In the genomic region with DNA sequence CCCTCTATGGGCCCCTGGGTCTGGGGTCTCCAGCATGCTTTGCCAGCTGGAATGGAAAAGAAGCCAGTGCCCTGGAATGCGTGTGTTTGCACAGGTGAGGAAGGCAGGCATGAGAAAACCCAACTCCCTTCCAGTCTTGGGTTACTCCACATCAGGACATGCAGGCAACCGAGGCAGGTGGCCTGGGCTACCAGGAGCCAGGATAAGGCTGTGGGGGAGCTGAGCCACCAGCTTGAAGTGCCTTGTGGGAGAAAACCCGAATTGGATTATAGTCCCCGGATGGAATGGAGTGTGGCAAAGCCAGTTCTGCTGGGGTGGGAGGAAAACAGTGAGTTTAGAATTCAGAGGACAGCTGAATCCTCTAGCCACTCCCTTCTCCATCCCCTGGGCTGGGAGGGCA, we compare ENCODE assay signal across 9 cellular contexts. TPM values are rescaled to one million over a fixed set of nuclear protein-coding genes. Genes with fewer than 3 reads are reported as not detected.
DNase-seq lines count a peak whose midpoint lies in the region; ATAC-seq, FAIRE-seq and TF ChIP-seq lines count a peak whose summit lies in the region.
"Had no signal": no experiment of that assay in that cellular context is flagged by ENCODE, and none has a peak within 500 bp of the region (broad histone marks: within the 10 kb centered on the region; RNA-seq: fewer than 3 reads in every experiment).

No MANE protein-coding gene starts in this region.

- FAIRE-seq in GM12878 (lab: Jason Lieb, UNC), result no peak

- H3K4me3 ChIP-seq in BE2C (ENCODE audit: low read depth, low read length) (no peak overlapping the region), HCT116 (replicated peaks in 1 of 2; ENCODE audit: low read depth in 1 of 2, low read length in 2 of 2) (no peak overlapping the region), GM12878 (no peak overlapping the region), left lung (no peak overlapping the region)
- H3K4me3 ChIP-seq in CD8-positive, alpha-beta T cell (ENCODE audit: low read depth, low read length), result no peak overlapping the region

- RAD21 ChIA-PET in HCT116 (lab: Charles Lee; ENCODE audit: low non-redundant PET in 1 of 2, low total read pairs in 2 of 2, uncharacterized antibody in 2 of 2, unreplicated experiment in 2 of 2) (interaction anchor here in 1 of 2 experiments (0.7 kb wide), 1 partner anchor 279 kb away, joined by 3 read pairs; no protein-coding TSS in a partner anchor), GM12878 (lab: Charles Lee; ENCODE audit: unreplicated experiment) (interaction anchor here (0.5 to 1.2 kb wide), 3 partner anchors 56 to 69 kb away, joined by 3 read pairs; no protein-coding TSS in a partner anchor)

- H3K27ac ChIP-seq in HCT116 (ENCODE audit: low read depth, low read length), result no peak overlapping the region
- no peak overlapping the region for H3K27ac ChIP-seq in GM12878 (ENCODE audit: control insufficient read depth, insufficient read depth)
- H3K27ac ChIP-seq in left lung, result no peak overlapping the region
- H3K27ac ChIP-seq in CD8-positive, alpha-beta T cell (ENCODE audit: low read depth, low read length), result no peak overlapping the region

- H3K36me3 ChIP-seq in BE2C (no peaks in the 10 kb centered on the region; the same call in 1 of the 2 replicates), HCT116 (ENCODE audit: control insufficient read depth in 1 of 2, insufficient read depth in 2 of 2, low read length in 2 of 2) (no peaks in the 10 kb centered on the region), GM12878 (ENCODE audit: control insufficient read depth in 2 of 2, insufficient read depth in 2 of 2, low read length in 1 of 2) (no peaks in the 10 kb centered on the region), left lung (no peaks in the 10 kb centered on the region)
- no peaks in the 10 kb centered on the region for H3K36me3 ChIP-seq in CD8-positive, alpha-beta T cell (ENCODE audit: insufficient read depth, low read length)

- SMC1A ChIA-PET in GM12878 (lab: Charles Lee; ENCODE audit: uncharacterized antibody, unreplicated experiment), result interaction anchor here (1.2 to 1.4 kb wide), 2 partner anchors 14 to 41 kb away, joined by 4 read pairs; no protein-coding TSS in a partner anchor

- peak; percentile 90 for DNase-seq in BE2C
- DNase-seq in HCT116 (ENCODE audit: low read depth, low spot score), result peak; percentile 87
- peak; percentile 78 for DNase-seq in NCI-H345 treated with DMSO at 0.1 percent for 48 hours (lab: John Stamatoyannopoulos, UW; ENCODE audit: unreplicated experiment)
- DNase-seq in GM12878 (ENCODE audit: low read depth, low spot score), result no peak
- DNase-seq in left lung, result no peak
- DNase-seq in cortex of kidney (lab: John Stamatoyannopoulos, UW), result no peak
- no peak for DNase-seq in CD8-positive, alpha-beta T cell

- H3K9ac ChIP-seq in HCT116 (ENCODE audit: low read length), result no peak overlapping the region
- no peak overlapping the region for H3K9ac ChIP-seq in GM12878 (ENCODE audit: control insufficient read depth, insufficient read depth, low read length)

- intact Hi-C loops in HCT116 (cut with micrococcal nuclease), result no loop called here
- intact Hi-C loops in GM12878 (cut with micrococcal nuclease; ENCODE audit: unreplicated experiment), result no loop called here
- intact Hi-C loops in left lung (cut with DNase I), result no loop called here
- intact Hi-C loops in CD8-positive, alpha-beta T cell (cut with DNase I, micrococcal nuclease), result no loop called here

- no peaks in the 10 kb centered on the region for H4K20me1 ChIP-seq in HCT116 (ENCODE audit: insufficient read depth)
- H4K20me1 ChIP-seq in GM12878 (ENCODE audit: control insufficient read depth, insufficient read depth), result no peaks in the 10 kb centered on the region

- no peaks in the 10 kb centered on the region for H3K36me3 Mint-ChIP-seq in CD8-positive, alpha-beta T cell
- H3K36me3 Mint-ChIP-seq: activated naive CD4-positive, alpha-beta T cell treated with anti-CD3 and anti-CD28 coated beads, Interleukin-2, amount 50 U/mL, for 24 hours had no signal

- 9% methylated on average over 4 of the region's 4 CpGs for WGBS in GM12878 (ENCODE audit: insufficient coverage, insufficient replicate concordance, low lambda C conversion rate, missing lambda C conversion rate)

- BruUV-seq in HCT116 (replicated peaks; lab: Mats Ljungman, UMichigan) (no TSS peak), GM12878 (replicated peaks; lab: Mats Ljungman, UMichigan) (no TSS peak)

- TF ChIP-seq EP300 in GM12878 (IDR thresholded peaks at IDR 0.05; ENCODE audit: borderline replicate concordance in 1 of 2, control insufficient read depth in 1 of 2, low read depth in 2 of 2, low read length in 2 of 2), result no peak

- POLR2A ChIA-PET in HCT116 (lab: Charles Lee) (no interaction called here), GM12878 (lab: Charles Lee) (interaction anchor here (0.5 kb wide), 1 partner anchor 32 kb away, joined by 5 read pairs; no protein-coding TSS in a partner anchor)
- POLR2A ChIA-PET in CD8-positive, alpha-beta T cell (lab: Charles Lee), result no interaction called here

- TF ChIP-seq RAD21 in HCT116 (IDR thresholded peaks at IDR 0.05; ENCODE audit: low read depth) (no peak), GM12878 (IDR thresholded peaks at IDR 0.05; ENCODE audit: insufficient read depth, low read depth, low read length) (no peak)

- H3K9me3 ChIP-seq in BE2C, result no peaks in the 10 kb centered on the region
- no peaks in the 10 kb centered on the region for H3K9me3 ChIP-seq in HCT116 (ENCODE audit: control insufficient read depth in 1 of 2, insufficient read depth in 1 of 2, low read depth in 1 of 2, low read length in 2 of 2)
- H3K9me3 ChIP-seq in GM12878 (replicated peaks; ENCODE audit: control insufficient read depth, insufficient read depth, low read length), result no peaks in the 10 kb centered on the region
- H3K9me3 ChIP-seq in left lung, result no peaks in the 10 kb centered on the region
- no peaks in the 10 kb centered on the region for H3K9me3 ChIP-seq in CD8-positive, alpha-beta T cell (ENCODE audit: low read length)

- in situ Hi-C loops in GM12878 (cut with MboI), result no loop called here

- H3K4me1 Mint-ChIP-seq in CD8-positive, alpha-beta T cell (ENCODE audit: low read depth), result peaks cover 10% of the 10 kb centered on the region
- H3K4me1 Mint-ChIP-seq: activated naive CD4-positive, alpha-beta T cell treated with anti-CD3 and anti-CD28 coated beads, Interleukin-2, amount 50 U/mL, for 24 hours had no signal

- H2AFZ ChIP-seq in HCT116 (ENCODE audit: low read depth, low read length, poor library complexity, severe bottlenecking) (no peak overlapping the region), GM12878 (ENCODE audit: control insufficient read depth, low read depth, low read length) (no peak overlapping the region)

- ATAC-seq in HCT116 (peak; percentile 94), GM12878 (peak; percentile 74), left lung (peak; percentile 85), GM18870 (IDR thresholded peaks at IDR 0.05; ENCODE audit: unreplicated experiment) (no peak)
- ATAC-seq in CD8-positive, alpha-beta T cell, result no peak

- TF ChIP-seq POLR2A in HCT116 (IDR thresholded peaks at IDR 0.05; ENCODE audit: borderline replicate concordance, extremely low read depth, insufficient read depth, insufficient read length) (no peak), GM12878 (IDR thresholded peaks at IDR 0.05; ENCODE audit: low read depth, low read length) (no peak)

- peaks cover 26% of the 10 kb centered on the region for H3K4me1 ChIP-seq in BE2C
- H3K4me1 ChIP-seq in HCT116 (ENCODE audit: control insufficient read depth in 1 of 2, insufficient read depth in 2 of 2, low read length in 2 of 2), result peaks cover 13 to 22% of the 10 kb centered on the region in 2 experiments; a peak in 3 of 4 replicates
- peaks cover 12% of the 10 kb centered on the region for H3K4me1 ChIP-seq in GM12878 (ENCODE audit: control insufficient read depth, insufficient read depth, low read length)
- no peaks in the 10 kb centered on the region for H3K4me1 ChIP-seq in left lung
- no peaks in the 10 kb centered on the region for H3K4me1 ChIP-seq in CD8-positive, alpha-beta T cell (ENCODE audit: insufficient read depth, low read length)

- no peak for TF ChIP-seq CTCF in BE2C (IDR thresholded peaks at IDR 0.05; ENCODE audit: low read depth, low read length)
- no peak for TF ChIP-seq CTCF in HCT116 (IDR thresholded peaks at IDR 0.05 in 2 of 3, conservative IDR thresholded peaks at IDR 0.05 in 1 of 3; ENCODE audit: borderline replicate concordance in 1 of 3, insufficient read depth in 1 of 3, low read depth in 2 of 3, low read length in 2 of 3)
- no peak for TF ChIP-seq CTCF in GM12878 (IDR thresholded peaks at IDR 0.05 in 2 of 3, conservative IDR thresholded peaks at IDR 0.05 in 1 of 3; ENCODE audit: control insufficient read depth in 2 of 3, extremely low read depth in 1 of 3, insufficient read depth in 1 of 3, low read depth in 3 of 3, low read length in 3 of 3)
- TF ChIP-seq CTCF in left lung (IDR thresholded peaks at IDR 0.05), result no peak
- TF ChIP-seq CTCF in CD8-positive, alpha-beta T cell (IDR thresholded peaks at IDR 0.05), result no peak

- CTCF ChIA-PET in HCT116 (lab: Charles Lee), result interaction anchor here (0.8 to 1.0 kb wide), 5 partner anchors 10 to 40 kb away, joined by 3 to 4 read pairs (median 4); no protein-coding TSS in a partner anchor
- CTCF ChIA-PET in GM12878 (lab: Yijun Ruan, JAX), result interaction anchor here (0.6 to 2.8 kb wide), 7 partner anchors 8 to 269 kb away, joined by 3 to 14 read pairs (median 3); no protein-coding TSS in a partner anchor
- CTCF ChIA-PET in CD8-positive, alpha-beta T cell (lab: Charles Lee), result interaction anchor here (0.7 to 1.8 kb wide), 3 partner anchors 9 to 249 kb away, joined by 3 to 4 read pairs (median 3); no protein-coding TSS in a partner anchor

- no peak overlapping the region for H3K4me2 ChIP-seq in HCT116 (ENCODE audit: low read length)
- no peak overlapping the region for H3K4me2 ChIP-seq in GM12878 (ENCODE audit: control insufficient read depth, insufficient read depth)

- H3K9me3 Mint-ChIP-seq in CD8-positive, alpha-beta T cell, result no peaks in the 10 kb centered on the region
- H3K9me3 Mint-ChIP-seq: activated naive CD4-positive, alpha-beta T cell treated with anti-CD3 and anti-CD28 coated beads, Interleukin-2, amount 50 U/mL, for 24 hours had no signal

- H3K9me2 ChIP-seq in HCT116 (ENCODE audit: insufficient read depth), result no peaks in the 10 kb centered on the region

- H3K27me3 ChIP-seq in BE2C (no peaks in the 10 kb centered on the region), HCT116 (ENCODE audit: insufficient read depth, low read length) (no peaks in the 10 kb centered on the region; the same call in 1 of the 2 replicates), GM12878 (replicated peaks in 1 of 2; ENCODE audit: control insufficient read depth in 2 of 2, insufficient read depth in 2 of 2, low read length in 1 of 2) (peaks cover 0 to 5% of the 10 kb centered on the region in 2 experiments; a peak in 1 of 4 replicates), left lung (peaks cover 26 to 100% of the 10 kb centered on the region in 2 donors)
- H3K27me3 ChIP-seq in CD8-positive, alpha-beta T cell (ENCODE audit: insufficient read depth, low read length), result no peaks in the 10 kb centered on the region

- no peak overlapping the region for H3K27ac Mint-ChIP-seq in CD8-positive, alpha-beta T cell
- H3K27ac Mint-ChIP-seq: activated naive CD4-positive, alpha-beta T cell treated with anti-CD3 and anti-CD28 coated beads, Interleukin-2, amount 50 U/mL, for 24 hours had no signal

- H3K27me3 Mint-ChIP-seq in CD8-positive, alpha-beta T cell (ENCODE audit: low read depth), result peaks cover 61% of the 10 kb centered on the region

- no peaks in the 10 kb centered on the region for H3K79me2 ChIP-seq in HCT116 (ENCODE audit: insufficient read depth, low read length)
- no peaks in the 10 kb centered on the region for H3K79me2 ChIP-seq in GM12878 (ENCODE audit: control insufficient read depth, insufficient read depth, low read length)

- H3K4me3 Mint-ChIP-seq in CD8-positive, alpha-beta T cell, result no peak overlapping the region
- H3K4me3 Mint-ChIP-seq: activated naive CD4-positive, alpha-beta T cell treated with anti-CD3 and anti-CD28 coated beads, Interleukin-2, amount 50 U/mL, for 24 hours had no signal

RNA-seq across cellular contexts. Expression of gene SRCIN1, which starts 7.2 kb away (rescaled TPM):
- 58.7 TPM for polyA plus RNA-seq in BE2C (2012; ENCODE audit: insufficient read depth, insufficient read length, low read depth)
- total RNA-seq in HCT116 (2021; ENCODE audit: unreplicated experiment) (10.5 TPM), GM12878 (2014; rRNA removed) (under 0.01 TPM in 1 of 2 replicates, not detected in the other), GM12878 (2014; rRNA removed; fragmentation: Illumina TruSeq; extraction: Trizol) (0.09 and 0.14 TPM in 2 replicates), GM12878 (2021) (0.74 and 0.85 TPM in 2 replicates), left lung (1 to 10 TPM; 2.7 to 2.8 TPM)
- 5.3 and 6.6 TPM in 2 replicates for polyA plus RNA-seq in HCT116 (2012)
- total RNA-seq in GM12878 (2013; cell fraction: nucleolus; rRNA removed), result 2.3 and 3.6 TPM in 2 replicates
- polyA plus RNA-seq in GM12878 (2011; ENCODE audit: low read depth), result 0.09 TPM
- polyA plus RNA-seq in GM12878 (2011; rRNA removed) (0.17 and 0.53 TPM in 2 replicates), GM12878 (2014; fragmentation: Illumina TruSeq; extraction: Trizol) (0.25 TPM in 1 of 2 replicates, not detected in the other), GM12878 (2014; fragmentation: Nextera tagmentation; extraction: Ambion mirVana) (not detected), GM12878 (2014; rRNA removed) (0.20 and 0.74 TPM in 2 replicates), GM12878 (2016; fragmentation: Nextera tagmentation; extraction: Ambion mirVana) (under 1 TPM in 1 of 2 experiments, not detected in 1; 0.19 TPM)
- 0.55 and 0.74 TPM in 2 replicates for polyA plus RNA-seq in GM12878 (2011; cell fraction: cytosol; rRNA removed)
- 5.0 and 6.2 TPM in 2 replicates for polyA plus RNA-seq in GM12878 (2011; cell fraction: nucleus; rRNA removed)
- 0.88 and 1.4 TPM in 2 replicates for polyA plus RNA-seq in GM12878 (2012)
- polyA minus RNA-seq in GM12878 (2011; rRNA and poly(A)+ RNA removed), result 0.37 and 1.5 TPM in 2 replicates
- polyA minus RNA-seq in GM12878 (2011; cell fraction: cytosol; rRNA and poly(A)+ RNA removed), result 1.2 and 1.5 TPM in 2 replicates
- polyA minus RNA-seq in GM12878 (2011; cell fraction: nucleus; rRNA and poly(A)+ RNA removed), result 0.96 and 1.2 TPM in 2 replicates
- under 1 TPM; 0.47 to 0.52 TPM for total RNA-seq in CD8-positive, alpha-beta T cell

Comparison
In these comparisons a context has a peak if more than half of its experiments do, and no peak if none do; other contexts are left out.
1. DNase-seq: peak in BE2C (single experiment), HCT116 (single experiment) and NCI-H345 treated with DMSO at 0.1 percent for 48 hours (single experiment); none in GM12878 (single experiment), left lung (0 of 2), cortex of kidney (single experiment) and CD8-positive, alpha-beta T cell (0 of 7).
2. ATAC-seq: peak in HCT116 (single experiment), GM12878 (single experiment) and left lung (single experiment); none in GM18870 (single experiment) and CD8-positive, alpha-beta T cell (single experiment).